ENCODE assay signal across 20 cellular contexts in genomic region chr9:93480262-93480661, GRCh38.
"Had no signal": no experiment of that assay in that cellular context is flagged by ENCODE, and none has a peak within 500 bp of the region (broad histone marks: within the 10 kb centered on the region; RNA-seq: fewer than 3 reads in every experiment).

No MANE protein-coding gene starts in this region.

- H3K27me3 ChIP-seq: brain microvascular endothelial cell, hepatocyte, stomach, transverse colon had no signal

- H3K4me1 ChIP-seq: parathyroid adenoma had no signal

- H3K4me3 ChIP-seq: hepatocyte, stomach, transverse colon had no signal

- ATAC-seq: natural killer cell treated with Interleukin-12 subunit alpha and Interleukin-12 subunit beta and Interleukin-15 and Interleukin-18, amount 100 ng/mL, for 72 hours had no signal

- H3K9me3 ChIP-seq: stomach, transverse colon had no signal

- DNase-seq: activated CD4-positive, alpha-beta memory T cell treated with anti-CD3 and anti-CD28 coated beads for 36 hours; activated CD4-positive, alpha-beta T cell treated with anti-CD3 and anti-CD28 coated beads for 48 hours; activated gamma-delta T cell; aorta; brain microvascular endothelial cell; central memory CD4-positive, alpha-beta T cell; effector memory CD4-positive, alpha-beta T cell; glutamatergic neuron; nucleus accumbens; stimulated activated CD4-positive, alpha-beta T cell treated with anti-CD3 and anti-CD28 coated beads, Interleukin-1b, Interleukin-23, amount 100 ng/mL, for 48 hours; stomach; T-helper 1 cell; T1000; transverse colon had no signal

- FAIRE-seq: endothelial cell of umbilical vein, frontal cortex, urothelium cell line had no signal

- H3K9ac ChIP-seq: parathyroid adenoma had no signal
